Comparison of ENCODE assay signal across 17 cellular contexts in the genomic region with DNA sequence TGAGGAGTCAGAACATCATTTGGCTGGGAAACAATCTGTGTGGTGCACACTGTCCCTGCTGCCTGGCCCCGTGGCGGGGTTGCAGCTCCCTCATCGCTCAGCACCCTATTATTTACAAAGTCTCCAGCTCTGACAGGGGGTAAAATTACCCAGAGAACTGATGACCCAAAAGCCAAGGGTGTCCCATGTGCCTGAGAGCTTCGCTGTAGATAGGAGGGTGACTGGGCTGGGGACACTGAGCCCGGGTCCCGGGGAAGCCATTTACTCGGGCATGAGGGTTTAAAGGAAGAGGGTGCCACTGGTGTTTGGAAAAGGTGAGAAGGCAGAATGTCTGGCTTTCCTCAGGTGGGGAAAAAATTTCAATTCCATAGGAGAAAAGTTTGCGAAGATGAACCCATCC. TPM values are rescaled to one million over a fixed set of nuclear protein-coding genes. Genes with fewer than 3 reads are reported as not detected.
A peak's percentile ranks its signal among the peaks of the same experiment; 100 is the strongest.
DNase-seq lines count a peak whose midpoint lies in the region; TF ChIP-seq lines count a peak whose summit lies in the region.
"Had no signal": no experiment of that assay in that cellular context is flagged by ENCODE, and none has a peak within 500 bp of the region (broad histone marks: within the 10 kb centered on the region; RNA-seq: fewer than 3 reads in every experiment).

No MANE protein-coding gene starts in this region.

- H3K27me3 ChIP-seq in breast epithelium (no peaks in the 10 kb centered on the region), thyroid gland (no peaks in the 10 kb centered on the region)

- H3K27ac Mint-ChIP-seq in MCF 10A (ENCODE audit: low read depth, unreplicated experiment) (peak overlapping the region; percentile 19), osteocyte (ENCODE audit: unreplicated experiment) (no peak overlapping the region)
- H3K27ac Mint-ChIP-seq: CD8-positive, alpha-beta T cell; H9 had no signal

- intact Hi-C loops in MCF 10A (cut with micrococcal nuclease) (no loop called here), breast epithelium (cut with DNase I; ENCODE audit: low total_unique reads) (no loop called here), thyroid gland (cut with DNase I) (no loop called here)

- H3K4me1 Mint-ChIP-seq in MCF 10A (ENCODE audit: insufficient read depth, unreplicated experiment) (peaks cover 34% of the 10 kb centered on the region), osteocyte (ENCODE audit: unreplicated experiment) (peaks cover 10% of the 10 kb centered on the region)

- H3K27ac ChIP-seq in breast epithelium (peak overlapping the region in 1 of 2 donors; percentile 42), RWPE1 (0 out of 2 replicates have a peak overlapping the region, but pooled peaks have one; percentile 93), thyroid gland (peak overlapping the region in 2 of 3 donors; percentile 40 to 97)
- H3K27ac ChIP-seq: BLaER1 treated with 17β-estradiol and CSF1 and Interleukin-3, amounts not matched to agents 10 nM and 100 nM had no signal

- H3K36me3 ChIP-seq in breast epithelium (no peaks in the 10 kb centered on the region), thyroid gland (no peaks in the 10 kb centered on the region)

- 54 to 78% methylated on average over 8 of the region's 8 CpGs for WGBS in thyroid gland, 2 donors

- H3K4me1 ChIP-seq in breast epithelium (peaks cover 0 to 11% of the 10 kb centered on the region in 2 donors), thyroid gland (peaks cover 50 to 57% of the 10 kb centered on the region in 2 donors)

- H3K27me3 Mint-ChIP-seq in MCF 10A (ENCODE audit: insufficient read depth, unreplicated experiment), result no peaks in the 10 kb centered on the region
- H3K27me3 Mint-ChIP-seq in osteocyte (ENCODE audit: unreplicated experiment), result no peaks in the 10 kb centered on the region

- CTCF ChIA-PET in MCF 10A (lab: Yijun Ruan, JAX), result interaction anchor here (1.3 to 5.8 kb wide), 3 partner anchors 29 to 568 kb away, joined by 6 to 24 read pairs (median 6); no protein-coding TSS in a partner anchor
- CTCF ChIA-PET in RWPE1 (lab: Yijun Ruan, JAX), result interaction anchor here (0.6 to 0.7 kb wide), 3 partner anchors 60 to 568 kb away, joined by 3 to 5 read pairs (median 4); no protein-coding TSS in a partner anchor

- H3K36me3 Mint-ChIP-seq in MCF 10A (ENCODE audit: insufficient read depth, unreplicated experiment) (peaks cover 20% of the 10 kb centered on the region), osteocyte (ENCODE audit: unreplicated experiment) (peaks cover 13% of the 10 kb centered on the region)

- TF ChIP-seq CTCF in MCF 10A (IDR thresholded peaks at IDR 0.05; ENCODE audit: unreplicated experiment), result no peak
- TF ChIP-seq CTCF in breast epithelium (IDR thresholded peaks at IDR 0.05), result no peak
- no peak for TF ChIP-seq CTCF in RWPE1 (conservative IDR thresholded peaks at IDR 0.05; ENCODE audit: low read depth)
- TF ChIP-seq CTCF in osteocyte (IDR thresholded peaks at IDR 0.05), result no peak
- no peak for TF ChIP-seq CTCF in thyroid gland (IDR thresholded peaks at IDR 0.05)

- TF ChIP-seq POLR2A in breast epithelium (IDR thresholded peaks at IDR 0.05), result no peak
- TF ChIP-seq POLR2A in thyroid gland (IDR thresholded peaks at IDR 0.05), result no peak

- H3K4me3 ChIP-seq in breast epithelium (no peak overlapping the region), thyroid gland (replicated peaks in 1 of 3) (no peak overlapping the region)
- H3K4me3 ChIP-seq: BLaER1 treated with 17β-estradiol and CSF1 and Interleukin-3, amounts not matched to agents 10 nM and 100 nM; GM12878 had no signal

- no peaks in the 10 kb centered on the region for H3K9me3 ChIP-seq in breast epithelium
- H3K9me3 ChIP-seq in thyroid gland, result no peaks in the 10 kb centered on the region
- H3K9me3 ChIP-seq: BLaER1 treated with 17β-estradiol and CSF1 and Interleukin-3, amounts not matched to agents 10 nM and 100 nM had no signal

- H3K4me3 Mint-ChIP-seq in MCF 10A (ENCODE audit: unreplicated experiment) (no peak overlapping the region), osteocyte (ENCODE audit: unreplicated experiment) (no peak overlapping the region)
- H3K4me3 Mint-ChIP-seq: CD8-positive, alpha-beta T cell; H9 had no signal

- no TSS peak for BruUV-seq in MCF 10A (replicated peaks; lab: Mats Ljungman, UMichigan)

- no peaks in the 10 kb centered on the region for H3K9me3 Mint-ChIP-seq in MCF 10A (ENCODE audit: unreplicated experiment)
- no peaks in the 10 kb centered on the region for H3K9me3 Mint-ChIP-seq in osteocyte (ENCODE audit: unreplicated experiment)
- H3K9me3 Mint-ChIP-seq: CD8-positive, alpha-beta T cell; H9 had no signal

- DNase-seq in MCF 10A (ENCODE audit: unreplicated experiment) (no peak), breast epithelium (ENCODE audit: low spot score in 2 of 2) (no peak), RWPE1 (ENCODE audit: low spot score) (no peak), osteocyte (ENCODE audit: extremely low spot score, unreplicated experiment) (peak; percentile 59), thyroid gland (peak; percentile 14 to 27), NOMO-1 treated with dmso at 0.1 percent for 144 hours (lab: John Stamatoyannopoulos, UW; ENCODE audit: unreplicated experiment) (no peak), foreskin melanocyte (no peak)
- DNase-seq: 8988T; CD8-positive, alpha-beta T cell; COR-L47; DMS 273 treated with DMSO at 0.1 percent for 48 hours; DMS53; DND-41; EL; H9 had no signal

- POLR2A ChIA-PET in MCF 10A (lab: Yijun Ruan, JAX) (interaction anchor here (0.7 to 1.0 kb wide), 2 partner anchors 143 to 697 kb away, joined by 3 read pairs; no protein-coding TSS in a partner anchor), RWPE1 (lab: Yijun Ruan, JAX; ENCODE audit: low non-redundant PET) (no interaction called here)

RNA-seq across cellular contexts. Expression of a gene that starts 48.2 kb away (rescaled TPM):
- total RNA-seq in MCF 10A (2022) (0.77 and 1.7 TPM in 2 replicates), breast epithelium (1 to 10 TPM; 1.9 to 5.9 (median 2.3) TPM), osteocyte (0.42 and 1.1 TPM in 2 replicates), thyroid gland (10 to 100 TPM in 3 of 4 donors, 1 to 10 TPM in 1; 5.6 to 24.8 (median 20.3) TPM)

Comparison
In these comparisons a context has a peak if more than half of its experiments do, and no peak if none do; other contexts are left out.
1. DNase-seq: peak in osteocyte (single experiment) and thyroid gland (2 of 2); none in MCF 10A (single experiment), breast epithelium (0 of 2), RWPE1 (single experiment), NOMO-1 treated with dmso at 0.1 percent for 144 hours (single experiment) and foreskin melanocyte (single experiment).